ENCODE assay signal across 11 cellular contexts in the genomic region with DNA sequence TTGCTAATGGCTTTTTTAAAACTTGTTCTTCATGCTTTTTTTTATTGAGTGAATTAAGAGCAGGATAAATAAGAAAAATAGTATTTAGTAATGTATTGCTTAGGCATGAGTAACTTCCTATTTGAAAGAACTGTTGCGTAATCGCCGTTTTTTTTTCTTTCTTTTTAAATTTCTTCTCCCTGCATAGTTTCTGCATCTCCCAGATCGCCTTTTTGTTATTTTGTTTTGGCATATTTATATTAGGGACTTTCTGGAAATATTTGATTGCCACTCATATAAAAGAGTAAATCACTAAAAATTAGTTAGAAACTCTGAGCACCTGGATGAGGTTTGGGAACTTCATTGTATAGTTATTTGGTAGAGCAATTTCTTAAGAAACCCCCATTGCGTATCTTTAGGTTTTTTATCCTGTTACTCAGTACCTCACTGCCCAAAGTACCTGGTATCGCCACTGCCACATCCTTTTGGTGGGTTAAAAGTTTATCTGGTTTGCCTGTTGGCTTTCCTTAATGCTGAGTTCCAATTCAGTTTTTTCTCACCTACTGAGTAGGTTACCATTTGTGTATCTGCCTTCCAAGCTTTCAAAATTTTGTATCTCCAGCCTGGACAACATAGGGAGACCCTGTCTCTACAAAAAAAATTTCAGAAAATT. TPM values are rescaled to one million over a fixed set of nuclear protein-coding genes. Genes with fewer than 3 reads are reported as not detected.
DNase-seq lines count a peak whose midpoint lies in the region; ATAC-seq, FAIRE-seq and TF ChIP-seq lines count a peak whose summit lies in the region.
"Had no signal": no experiment of that assay in that cellular context is flagged by ENCODE, and none has a peak within 500 bp of the region (broad histone marks: within the 10 kb centered on the region; RNA-seq: fewer than 3 reads in every experiment).

No MANE protein-coding gene starts in this region.

- H4K20me1 ChIP-seq in fibroblast of lung (ENCODE audit: control insufficient read depth, extremely low read depth, insufficient read depth, low read length), result no peaks in the 10 kb centered on the region

- H3K4me1 Mint-ChIP-seq in activated T-cell treated with anti-CD3 and anti-CD28 coated beads, Interleukin-2, amount 50 U/mL, for 72 hours (ENCODE audit: low read depth), result peaks cover 29% of the 10 kb centered on the region
- H3K4me1 Mint-ChIP-seq in activated T-cell treated with anti-CD3 and anti-CD28 coated beads, Interleukin-2, amount 50 U/mL, for 24 hours (ENCODE audit: low read depth), result peaks cover 33% of the 10 kb centered on the region

- peak overlapping the region; percentile 76 for H3K27ac ChIP-seq in RWPE2 (ENCODE audit: poor library complexity, severe bottlenecking)
- H3K27ac ChIP-seq in fibroblast of lung (ENCODE audit: insufficient read depth, low read length), result peak overlapping the region; percentile 24
- peak overlapping the region; percentile 46 for H3K27ac ChIP-seq in subcutaneous abdominal adipose tissue (ENCODE audit: low read depth, low read length)
- H3K27ac ChIP-seq: cardiac muscle cell had no signal

- TF ChIP-seq CTCF in RWPE2 (IDR thresholded peaks at IDR 0.05; ENCODE audit: poor library complexity, severe bottlenecking), result no peak
- TF ChIP-seq CTCF in fibroblast of lung (conservative IDR thresholded peaks at IDR 0.05 in 1 of 2, IDR thresholded peaks at IDR 0.05 in 1 of 2; ENCODE audit: low read depth in 1 of 2, low read length in 2 of 2), result no peak

- H3K4me3 Mint-ChIP-seq in activated T-cell treated with anti-CD3 and anti-CD28 coated beads, Interleukin-2, amount 50 U/mL, for 72 hours, result peak overlapping the region; percentile 4 to 53
- no peak overlapping the region for H3K4me3 Mint-ChIP-seq in activated T-cell treated with anti-CD3 and anti-CD28 coated beads, Interleukin-2, amount 50 U/mL, for 24 hours

- ATAC-seq in activated T-cell treated with anti-CD3 and anti-CD28 coated beads, Interleukin-2, amount 50 U/mL, for 72 hours (replicated peaks in 1 of 2), result no peak
- 0 out of 3 replicates have a peak, but pooled peaks have one; percentile 25 for ATAC-seq in RWPE2 (ENCODE audit: low read depth)
- no peak for ATAC-seq in left lobe of liver

- no peaks in the 10 kb centered on the region for H3K27me3 Mint-ChIP-seq in activated T-cell treated with anti-CD3 and anti-CD28 coated beads, Interleukin-2, amount 50 U/mL, for 72 hours (ENCODE audit: low read depth)
- H3K27me3 Mint-ChIP-seq in activated T-cell treated with anti-CD3 and anti-CD28 coated beads, Interleukin-2, amount 50 U/mL, for 24 hours, result no peaks in the 10 kb centered on the region

- peaks cover 10 to 11% of the 10 kb centered on the region in 2 donors for H3K9me3 Mint-ChIP-seq in activated T-cell treated with anti-CD3 and anti-CD28 coated beads, Interleukin-2, amount 50 U/mL, for 72 hours
- H3K9me3 Mint-ChIP-seq in activated T-cell treated with anti-CD3 and anti-CD28 coated beads, Interleukin-2, amount 50 U/mL, for 24 hours, result peaks cover 17% of the 10 kb centered on the region

- H3K27ac Mint-ChIP-seq in activated T-cell treated with anti-CD3 and anti-CD28 coated beads, Interleukin-2, amount 50 U/mL, for 72 hours, result no peak overlapping the region
- H3K27ac Mint-ChIP-seq in activated T-cell treated with anti-CD3 and anti-CD28 coated beads, Interleukin-2, amount 50 U/mL, for 24 hours, result no peak overlapping the region

- H3K36me3 Mint-ChIP-seq in activated T-cell treated with anti-CD3 and anti-CD28 coated beads, Interleukin-2, amount 50 U/mL, for 72 hours (ENCODE audit: insufficient read depth in 2 of 2), result peaks cover 26 to 29% of the 10 kb centered on the region in 2 donors
- H3K36me3 Mint-ChIP-seq in activated T-cell treated with anti-CD3 and anti-CD28 coated beads, Interleukin-2, amount 50 U/mL, for 24 hours (ENCODE audit: low read depth), result peaks cover 46% of the 10 kb centered on the region

- H3K27me3 ChIP-seq in RWPE2 (ENCODE audit: insufficient read depth, poor library complexity, severe bottlenecking), result no peaks in the 10 kb centered on the region
- H3K27me3 ChIP-seq in fibroblast of lung (ENCODE audit: control insufficient read depth, insufficient read depth, low read length), result no peaks in the 10 kb centered on the region
- H3K27me3 ChIP-seq in subcutaneous abdominal adipose tissue (ENCODE audit: control insufficient read depth in 5 of 5, insufficient read depth in 4 of 5, low read length in 5 of 5), result no peaks in the 10 kb centered on the region
- H3K27me3 ChIP-seq: cardiac muscle cell had no signal

- H3K9ac ChIP-seq in fibroblast of lung (ENCODE audit: insufficient read depth, low read length) (no peak overlapping the region), subcutaneous abdominal adipose tissue (ENCODE audit: low read length in 5 of 5) (peak overlapping the region in 2 of 5 donors; percentile 9 to 30)

- no peak overlapping the region for H2AFZ ChIP-seq in fibroblast of lung (ENCODE audit: low read length)

- H3K79me2 ChIP-seq in fibroblast of lung (ENCODE audit: control insufficient read depth, insufficient read depth, low read length), result peaks cover 2% of the 10 kb centered on the region

- no peak for DNase-seq in activated T-cell treated with anti-CD3 and anti-CD28 coated beads, Interleukin-2, amount 50 U/mL, for 72 hours
- no peak for DNase-seq in activated T-cell treated with anti-CD3 and anti-CD28 coated beads, Interleukin-2, amount 50 U/mL, for 24 hours
- no peak for DNase-seq in RWPE2 (ENCODE audit: low spot score)
- DNase-seq in fibroblast of lung (ENCODE audit: low read depth in 2 of 2), result peak; percentile 64 to 85
- no peak for DNase-seq in NCI-H1436 treated with DMSO at 0.1 percent for 48 hours (lab: John Stamatoyannopoulos, UW)
- DNase-seq in left lobe of liver (ENCODE audit: low spot score), result no peak
- DNase-seq in urothelium cell line (ENCODE audit: low spot score), result no peak
- DNase-seq: NCI-H2029 treated with DMSO at 0.1 percent for 48 hours, T-helper 9 cell had no signal

- H3K4me1 ChIP-seq in RWPE2 (ENCODE audit: insufficient read depth, poor library complexity, severe bottlenecking) (peaks cover 30% of the 10 kb centered on the region), fibroblast of lung (ENCODE audit: control insufficient read depth, extremely low read depth, insufficient read depth, low read length) (peaks cover 4% of the 10 kb centered on the region), subcutaneous abdominal adipose tissue (ENCODE audit: control insufficient read depth in 5 of 5, insufficient read depth in 5 of 5, low read length in 5 of 5) (peaks cover 0 to 16% (median 13%) of the 10 kb centered on the region in 5 donors)

- no peak for FAIRE-seq in urothelium cell line (lab: Jason Lieb, UNC)

- no peaks in the 10 kb centered on the region for H3K9me3 ChIP-seq in RWPE2 (ENCODE audit: severe bottlenecking)
- no peaks in the 10 kb centered on the region for H3K9me3 ChIP-seq in fibroblast of lung (ENCODE audit: control insufficient read depth, insufficient read depth, low read depth, low read length)
- H3K9me3 ChIP-seq in subcutaneous abdominal adipose tissue (ENCODE audit: control insufficient read depth in 5 of 5, low read length in 5 of 5), result peaks cover 0 to 9% (median 0%) of the 10 kb centered on the region in 5 donors

- peaks cover 9% of the 10 kb centered on the region for H3K36me3 ChIP-seq in RWPE2 (ENCODE audit: low read depth)
- no peaks in the 10 kb centered on the region for H3K36me3 ChIP-seq in fibroblast of lung (ENCODE audit: control insufficient read depth, insufficient read depth, low read length)
- peaks cover 2 to 11% (median 5%) of the 10 kb centered on the region in 5 donors for H3K36me3 ChIP-seq in subcutaneous abdominal adipose tissue (ENCODE audit: control insufficient read depth in 5 of 5, insufficient read depth in 5 of 5, low read length in 5 of 5)

- H3K4me3 ChIP-seq in RWPE2 (ENCODE audit: severe bottlenecking), result no peak overlapping the region
- H3K4me3 ChIP-seq in fibroblast of lung (replicated peaks in 1 of 4; ENCODE audit: control extremely low read depth in 1 of 4, insufficient read depth in 1 of 4, low read depth in 3 of 4, low read length in 4 of 4), result peak overlapping the region in 1 of 4 experiments; percentile 14
- H3K4me3 ChIP-seq in subcutaneous abdominal adipose tissue (ENCODE audit: low read depth in 1 of 5, low read length in 5 of 5), result peak overlapping the region in 4 of 5 donors; percentile 15 to 44 (median 38)
- H3K4me3 ChIP-seq: cardiac muscle cell had no signal

- peak overlapping the region; percentile 60 for H3K4me2 ChIP-seq in fibroblast of lung (ENCODE audit: extremely low read depth, insufficient read depth, low read length)

RNA-seq across cellular contexts. Expression of a gene that starts 36.2 kb away (rescaled TPM):
- 10 to 100 TPM in 1 of 2 donors, 1 to 10 TPM in 1; 3.3 to 11.9 TPM for total RNA-seq in activated T-cell treated with anti-CD3 and anti-CD28 coated beads, Interleukin-2, amount 50 U/mL, for 72 hours
- 4.9 and 7.6 TPM in 2 replicates for total RNA-seq in fibroblast of lung
- polyA plus RNA-seq in fibroblast of lung, result 3.6 and 6.8 TPM in 2 replicates
- 3.0 and 4.6 TPM in 2 replicates for polyA plus RNA-seq in fibroblast of lung (2012)
- polyA minus RNA-seq in fibroblast of lung (ENCODE audit: low replicate concordance), result 0.44 TPM in 1 of 2 replicates, not detected in the other
- 4.8 TPM for total RNA-seq in left lobe of liver

Comparison
In these comparisons a context has a peak if more than half of its experiments do, and no peak if none do; other contexts are left out.
1. DNase-seq: peak in fibroblast of lung (2 of 2); none in activated T-cell treated with anti-CD3 and anti-CD28 coated beads, Interleukin-2, amount 50 U/mL, for 72 hours (0 of 2), activated T-cell treated with anti-CD3 and anti-CD28 coated beads, Interleukin-2, amount 50 U/mL, for 24 hours (single experiment), RWPE2 (single experiment), NCI-H1436 treated with DMSO at 0.1 percent for 48 hours (single experiment), left lobe of liver (single experiment) and urothelium cell line (single experiment).
2. H3K27ac ChIP-seq: peak in every context shown above with its lines; median percentile 76 in RWPE2; 46 in subcutaneous abdominal adipose tissue; 24 in fibroblast of lung.